ENCODE assay signal across 8 cellular contexts in the genomic region with DNA sequence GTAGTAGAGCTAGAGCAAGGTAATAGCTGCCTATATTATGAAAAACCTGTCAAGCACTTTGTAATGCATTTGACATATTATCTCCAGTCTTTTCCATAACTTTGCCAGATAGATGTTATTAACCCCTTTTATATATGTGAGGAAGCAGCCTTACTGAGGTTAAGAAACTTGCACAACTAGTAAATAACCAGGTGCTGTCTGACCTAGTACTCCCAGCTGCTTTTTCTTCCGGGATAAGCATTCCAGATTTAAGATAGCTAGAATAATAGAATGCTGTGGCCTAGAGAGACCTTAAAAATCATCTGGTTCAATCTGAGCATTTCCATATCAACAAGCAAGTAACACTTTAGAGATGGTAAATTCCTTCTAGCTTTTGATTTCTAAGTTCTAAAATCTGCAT. TPM values are rescaled to one million over a fixed set of nuclear protein-coding genes. Genes with fewer than 3 reads are reported as not detected.
DNase-seq lines count a peak whose midpoint lies in the region; ATAC-seq and TF ChIP-seq lines count a peak whose summit lies in the region.

No MANE protein-coding gene starts in this region.

- no peak for TF ChIP-seq CTCF in H9 (conservative IDR thresholded peaks at IDR 0.05)
- no peak for TF ChIP-seq CTCF in gastroesophageal sphincter (IDR thresholded peaks at IDR 0.05)

- no peaks in the 10 kb centered on the region for H3K9me3 Mint-ChIP-seq in H9

- H3K4me2 ChIP-seq in H9 (ENCODE audit: insufficient read depth, insufficient read length, low read length) = peak overlapping the region; percentile 95

- DNase-seq in H9 (no peak), SK-N-MC (ENCODE audit: low read depth, low spot score) (no peak), NCI-H82 (lab: John Stamatoyannopoulos, UW) (no peak), putamen (ENCODE audit: low spot score) (no peak), NCI-H2081 treated with DMSO at 0.1 percent for 48 hours (lab: John Stamatoyannopoulos, UW) (no peak), NCI-H146 treated with DMSO at 0.1 percent for 48 hours (lab: John Stamatoyannopoulos, UW; ENCODE audit: unreplicated experiment) (no peak)

- H3T11ph ChIP-seq in H9 (ENCODE audit: low read length) = no peak overlapping the region

- TF ChIP-seq POLR2A in gastroesophageal sphincter (IDR thresholded peaks at IDR 0.05) = no peak

- H3K9ac ChIP-seq in H9 (ENCODE audit: extremely low read depth, insufficient read length, low read length) (peak overlapping the region; percentile 18), SK-N-MC (ENCODE audit: insufficient read length) (peak overlapping the region; percentile 86), skeletal muscle tissue (ENCODE audit: low read depth in 1 of 3, low read length in 3 of 3) (peak overlapping the region; percentile 94 to 96 (median 95))

- no peaks in the 10 kb centered on the region for H4K20me1 ChIP-seq in H9 (ENCODE audit: control insufficient read depth, insufficient read depth, insufficient read length)

- H4K8ac ChIP-seq in H9 (replicated peaks; ENCODE audit: insufficient read length, low read depth, low read length) = no peak overlapping the region

- TF ChIP-seq EP300 in gastroesophageal sphincter (IDR thresholded peaks at IDR 0.05) = no peak

- H2AFZ ChIP-seq in H9 (ENCODE audit: low read length) = no peak overlapping the region

- H3K27me3 Mint-ChIP-seq in H9 (ENCODE audit: low read depth) = peaks cover 3% of the 10 kb centered on the region; the same call in 1 of the 2 replicates

- H2BK15ac ChIP-seq in H9 (ENCODE audit: low read depth, low read length) = no peak overlapping the region

- H3K4me1 Mint-ChIP-seq in H9 = peaks cover 23 to 28% of the 10 kb centered on the region in 2 experiments

- H3K56ac ChIP-seq in H9 (ENCODE audit: insufficient read length, low read depth, low read length) = no peak overlapping the region

- no peaks in the 10 kb centered on the region for H3K27me3 ChIP-seq in H9 (ENCODE audit: insufficient read depth, low read length)
- H3K27me3 ChIP-seq in gastroesophageal sphincter = no peaks in the 10 kb centered on the region
- no peaks in the 10 kb centered on the region for H3K27me3 ChIP-seq in skeletal muscle tissue (ENCODE audit: control insufficient read depth in 3 of 3, insufficient read depth in 3 of 3, low read length in 3 of 3)

- H3K4me3 ChIP-seq in SK-N-MC = peak overlapping the region; percentile 85
- H3K4me3 ChIP-seq in gastroesophageal sphincter = peak overlapping the region; percentile 54 to 86
- H3K4me3 ChIP-seq in skeletal muscle tissue (ENCODE audit: low read length in 3 of 3) = peak overlapping the region; percentile 87 to 95 (median 88)

- H4K5ac ChIP-seq in H9 (ENCODE audit: insufficient read length, low read depth, low read length) = no peak overlapping the region

- no CpG with 5 or more reads among the region's 1 CpG for WGBS in H9 (ENCODE audit: extremely low coverage, insufficient read length, low lambda C conversion rate)
- WGBS in gastroesophageal sphincter (ENCODE audit: low coverage in 1 of 2), 2 donors = 0% methylated on average over 1 of the region's 1 CpG

- H3K9me3 ChIP-seq in H9 (ENCODE audit: control insufficient read depth, low read depth, low read length) = no peaks in the 10 kb centered on the region
- H3K9me3 ChIP-seq in SK-N-MC (ENCODE audit: low read depth, low read length) = no peaks in the 10 kb centered on the region
- H3K9me3 ChIP-seq in gastroesophageal sphincter = no peaks in the 10 kb centered on the region
- H3K9me3 ChIP-seq in skeletal muscle tissue (ENCODE audit: control insufficient read depth in 3 of 3, low read length in 3 of 3) = no peaks in the 10 kb centered on the region

- no peak overlapping the region for H2AK5ac ChIP-seq in H9 (ENCODE audit: insufficient read length, low read length)

- H2BK20ac ChIP-seq in H9 (ENCODE audit: low read depth, low read length, poor library complexity, severe bottlenecking) = no peak overlapping the region

- no peak overlapping the region for H3K18ac ChIP-seq in H9 (ENCODE audit: insufficient read length, low read depth, low read length)

- no peak overlapping the region for H3K14ac ChIP-seq in H9 (ENCODE audit: insufficient read depth, low read length)

- H3K36me3 ChIP-seq in SK-N-MC (ENCODE audit: insufficient read depth, low read length) (no peaks in the 10 kb centered on the region; the same call in 1 of the 2 replicates), gastroesophageal sphincter (no peaks in the 10 kb centered on the region), skeletal muscle tissue (ENCODE audit: control insufficient read depth in 3 of 3, insufficient read depth in 3 of 3, low read length in 3 of 3) (no peaks in the 10 kb centered on the region)

- no peak overlapping the region for H3K23ac ChIP-seq in H9 (ENCODE audit: insufficient read length, low read depth, low read length)

- peaks cover 4 to 7% (median 4%) of the 10 kb centered on the region in 3 experiments; a peak in 6 of 7 replicates for H3K36me3 Mint-ChIP-seq in H9 (ENCODE audit: insufficient read depth in 1 of 3, low read depth in 3 of 3)

- peaks cover 8% of the 10 kb centered on the region; the same call in 1 of the 2 replicates for H3K4me1 ChIP-seq in H9 (ENCODE audit: insufficient read depth, low read length)
- H3K4me1 ChIP-seq in gastroesophageal sphincter = peaks cover 14 to 63% (median 18%) of the 10 kb centered on the region in 3 donors
- H3K4me1 ChIP-seq in skeletal muscle tissue (ENCODE audit: control insufficient read depth in 3 of 3, insufficient read depth in 3 of 3, low read length in 3 of 3) = peaks cover 20 to 30% (median 25%) of the 10 kb centered on the region in 3 donors

- H3K4ac ChIP-seq in H9 (ENCODE audit: low read depth, low read length) = no peak overlapping the region

- no peak overlapping the region for H4K91ac ChIP-seq in H9 (ENCODE audit: insufficient read length, low read depth, low read length)

- H3K27ac ChIP-seq in H9 (ENCODE audit: insufficient read length, low read depth, low read length) (no peak overlapping the region), SK-N-MC (no peak overlapping the region), gastroesophageal sphincter (peak overlapping the region; percentile 71 to 100 (median 99)), skeletal muscle tissue (ENCODE audit: low read depth, low read length) (peak overlapping the region; percentile 96)

- no peak overlapping the region for H2BK5ac ChIP-seq in H9 (ENCODE audit: insufficient read length, low read length)

- H3K79me1 ChIP-seq in H9 (ENCODE audit: insufficient read depth, low read depth, low read length, poor library complexity, severe bottlenecking) = no peaks in the 10 kb centered on the region

- H3K23me2 ChIP-seq in H9 (ENCODE audit: insufficient read length, low read depth, low read length, poor library complexity, severe bottlenecking) = peaks cover 12% of the 10 kb centered on the region

- H2BK12ac ChIP-seq in H9 (ENCODE audit: insufficient read length, low read depth, low read length) = no peak overlapping the region

- ATAC-seq in gastroesophageal sphincter = no peak

- H2BK120ac ChIP-seq in H9 (ENCODE audit: low read depth, low read length, poor library complexity, severe bottlenecking) = no peak overlapping the region

- H3K4me3 Mint-ChIP-seq in H9 = peak overlapping the region; percentile 94 to 96

- H3K79me2 ChIP-seq in H9 (ENCODE audit: insufficient read depth, low read length) = peaks cover 3% of the 10 kb centered on the region; the same call in 1 of the 2 replicates

- H3K27ac Mint-ChIP-seq in H9 = no peak overlapping the region

RNA-seq across cellular contexts. Expression of a gene that starts 1.6 kb away (rescaled TPM):
- total RNA-seq in H9 (2021) (36.6 and 37.4 TPM in 2 replicates), gastroesophageal sphincter (10 to 100 TPM; 58.4 to 81.7 (median 77.3) TPM), skeletal muscle tissue (57.9 TPM)

Comparison
In these comparisons a context has a peak if more than half of its experiments do, and no peak if none do; other contexts are left out.
1. H3K27ac ChIP-seq: peak in gastroesophageal sphincter (4 of 4) and skeletal muscle tissue (single experiment); none in H9 (single experiment) and SK-N-MC (single experiment).
2. H3K9ac ChIP-seq: peak in every context shown above with its lines; median percentile 95 in skeletal muscle tissue; 86 in SK-N-MC; 18 in H9.
3. Peak in every context shown above with its lines, with median percentiles within 50 percentile points of each other: H3K4me3 ChIP-seq.